ENCODE assay signal across 1 cellular context in genomic region chr3:11717768-11718581, GRCh38.
TF ChIP-seq lines count a peak whose summit lies in the region.

No MANE protein-coding gene starts in this region.

TF ChIP-seq in HepG2, 621 proteins besides CTCF, POLR2A, EP300 and RAD21 (continued from another document):
- TF ChIP-seq ZBTB33 (CRISPR knock-in tag; IDR thresholded peaks at IDR 0.05): no peak
- no peak for TF ChIP-seq ZNF331 (CRISPR knock-in tag; IDR thresholded peaks at IDR 0.05)
- no peak for TF ChIP-seq SKIL (CRISPR knock-in tag; IDR thresholded peaks at IDR 0.05; ENCODE audit: borderline replicate concordance)
- no peak for TF ChIP-seq ZNF720 (CRISPR knock-in tag; IDR thresholded peaks at IDR 0.05)
- no peak for TF ChIP-seq KDM4B (CRISPR knock-in tag; IDR thresholded peaks at IDR 0.05)
- peak; percentile 96 for TF ChIP-seq ZNF652 (CRISPR knock-in tag; IDR thresholded peaks at IDR 0.05; ENCODE audit: borderline replicate concordance, low read depth)
- peak; percentile 75 for TF ChIP-seq TEAD3 (CRISPR knock-in tag; optimal IDR thresholded peaks at IDR 0.05; ENCODE audit: borderline replicate concordance)
- TF ChIP-seq SP5 (CRISPR knock-in tag; IDR thresholded peaks at IDR 0.05; ENCODE audit: borderline replicate concordance, low read depth): no peak
- TF ChIP-seq ARID3A (IDR thresholded peaks at IDR 0.05; ENCODE audit: low read depth, low read length): 0 out of 2 replicates have a peak, but pooled peaks have one; percentile 27
- TF ChIP-seq PATZ1 (CRISPR knock-in tag; IDR thresholded peaks at IDR 0.05): 0 out of 2 replicates have a peak, but pooled peaks have one; percentile 16
- TF ChIP-seq ZXDC (CRISPR knock-in tag; IDR thresholded peaks at IDR 0.05): no peak
